Comparison of ENCODE assay signal across 11 cellular contexts in the genomic region with DNA sequence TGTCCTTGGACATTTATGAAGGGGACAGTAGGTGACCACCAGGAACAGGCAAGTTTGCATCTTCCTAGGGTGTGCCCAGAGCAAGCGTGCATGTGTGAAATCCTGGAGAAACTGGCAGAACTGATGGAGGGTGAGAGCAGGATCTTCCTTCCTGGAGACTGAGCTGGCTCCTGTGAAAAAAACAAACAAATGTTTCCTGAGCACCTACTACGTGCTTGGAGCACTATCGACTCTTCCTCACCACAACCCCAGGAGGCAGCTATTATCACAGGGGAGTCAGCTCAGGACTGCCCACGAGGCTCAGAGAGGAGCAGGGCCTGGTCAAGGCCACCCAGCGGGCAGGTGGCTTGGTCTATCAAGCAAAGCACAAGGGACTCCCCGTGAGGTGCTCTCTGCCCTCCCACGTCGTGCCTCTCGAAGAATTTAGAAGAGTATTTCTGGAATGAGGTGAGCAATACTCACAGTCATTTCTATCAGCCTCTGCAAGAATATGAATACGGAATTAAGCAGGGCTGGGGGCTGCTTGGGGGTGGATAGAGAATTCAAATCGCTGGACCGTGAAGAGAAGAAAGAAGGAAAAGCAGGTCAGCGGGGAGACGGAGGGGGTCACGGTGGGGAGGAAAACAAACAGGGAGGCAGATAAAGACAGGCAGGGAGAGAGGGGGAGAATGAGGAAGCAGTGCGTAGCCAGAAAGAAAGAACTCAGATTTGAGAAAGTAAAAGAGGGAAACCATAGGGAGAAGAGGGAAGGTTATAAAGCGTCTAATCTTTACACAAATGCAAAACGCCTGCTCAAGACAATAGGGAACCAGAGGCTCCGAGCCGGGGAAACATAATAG. TPM values are rescaled to one million over a fixed set of nuclear protein-coding genes. Genes with fewer than 3 reads are reported as not detected.
DNase-seq lines count a peak whose midpoint lies in the region; ATAC-seq and TF ChIP-seq lines count a peak whose summit lies in the region.
"Had no signal": no experiment of that assay in that cellular context is flagged by ENCODE, and none has a peak within 500 bp of the region (broad histone marks: within the 10 kb centered on the region; RNA-seq: fewer than 3 reads in every experiment).

No MANE protein-coding gene starts in this region.

- intact Hi-C loops in activated T-helper 1 cell treated with anti-CD3 and anti-CD28 coated beads, Interleukin-12 subunit alpha, Interleukin-12 subunit beta, Interleukin-2, Interleukin-4 antibody, amounts not matched to agents 30 ng/mL and 10 ng/mL and 1 ng/mL, durations not matched to agents 14 hours and 24 hours and 36 hours (cut with micrococcal nuclease): no loop called here
- intact Hi-C loops in natural killer cell (cut with micrococcal nuclease): no loop called here

- H3K79me2 ChIP-seq in GM23248 (ENCODE audit: insufficient read depth): no peaks in the 10 kb centered on the region
- H3K79me2 ChIP-seq in mesendoderm (ENCODE audit: control insufficient read depth, insufficient read depth, low read length): no peaks in the 10 kb centered on the region

- H3K36me3 ChIP-seq in BLaER1 treated with 17β-estradiol and CSF1 and Interleukin-3, amounts not matched to agents 10 nM and 100 nM: no peaks in the 10 kb centered on the region
- no peaks in the 10 kb centered on the region for H3K36me3 ChIP-seq in GM23248 (ENCODE audit: low read depth)
- H3K36me3 ChIP-seq in mesendoderm (ENCODE audit: control insufficient read depth, insufficient read depth, low read length): no peaks in the 10 kb centered on the region

- H3K4me2 ChIP-seq in BLaER1 treated with 17β-estradiol and CSF1 and Interleukin-3, amounts not matched to agents 10 nM and 100 nM: peak overlapping the region; percentile 36 to 91 (median 76)
- H3K4me2 ChIP-seq in GM23248 (ENCODE audit: unreplicated experiment) (no peak overlapping the region), mesendoderm (ENCODE audit: low read length) (no peak overlapping the region)

- no peak overlapping the region for H4K8ac ChIP-seq in mesendoderm (ENCODE audit: low read depth, low read length)

- peaks cover 37 to 60% (median 56%) of the 10 kb centered on the region in 10 experiments for H3K4me1 ChIP-seq in BLaER1 treated with 17β-estradiol and CSF1 and Interleukin-3, amounts not matched to agents 10 nM and 100 nM
- H3K4me1 ChIP-seq in GM23248 (ENCODE audit: insufficient read depth): peaks cover 15% of the 10 kb centered on the region
- H3K4me1 ChIP-seq in mesendoderm (ENCODE audit: control insufficient read depth, low read depth, low read length): peaks cover 15% of the 10 kb centered on the region

- 80 to 82% methylated on average over 20 of the region's 20 CpGs for WGBS in GM23248 (ENCODE audit: low coverage in 1 of 2, low lambda C conversion rate in 2 of 2, missing lambda C conversion rate in 2 of 2), 2 experiments
- no CpG with 5 or more reads among the region's 20 CpGs for WGBS in mesendoderm (ENCODE audit: extremely low coverage, insufficient coverage, low lambda C conversion rate)

- H3K4me3 ChIP-seq in BLaER1 treated with 17β-estradiol and CSF1 and Interleukin-3, amounts not matched to agents 10 nM and 100 nM: peak overlapping the region in 3 of 10 experiments; percentile 12 to 21 (median 15); a peak in 2 of 20 replicates
- no peak overlapping the region for H3K4me3 ChIP-seq in GM23248
- H3K4me3 ChIP-seq in mesendoderm (ENCODE audit: low read length): no peak overlapping the region

- peak overlapping the region; percentile 83 for H3K56ac ChIP-seq in mesendoderm (ENCODE audit: low read length)

- H3K27me3 ChIP-seq in BLaER1 treated with 17β-estradiol and CSF1 and Interleukin-3, amounts not matched to agents 10 nM and 100 nM: no peaks in the 10 kb centered on the region
- no peaks in the 10 kb centered on the region for H3K27me3 ChIP-seq in GM23248 (replicated peaks; ENCODE audit: insufficient read depth)
- no peaks in the 10 kb centered on the region for H3K27me3 ChIP-seq in mesendoderm (ENCODE audit: insufficient read depth, low read length, poor library complexity)

- in situ Hi-C loops in GM23248 (cut with MboI): no loop called here

- no peaks in the 10 kb centered on the region; a peak in 1 of 22 replicates for H4K20me1 ChIP-seq in BLaER1 treated with 17β-estradiol and CSF1 and Interleukin-3, amounts not matched to agents 10 nM and 100 nM
- H4K20me1 ChIP-seq in GM23248 (ENCODE audit: insufficient read depth): no peaks in the 10 kb centered on the region

- no peaks in the 10 kb centered on the region for H3K9me3 Mint-ChIP-seq in activated T-helper 1 cell treated with anti-CD3 and anti-CD28 coated beads, Interleukin-12 subunit alpha, Interleukin-12 subunit beta, Interleukin-2, Interleukin-4 antibody, amounts not matched to agents 30 ng/mL and 10 ng/mL and 1 ng/mL, durations not matched to agents 14 hours and 24 hours and 36 hours
- no peaks in the 10 kb centered on the region for H3K9me3 Mint-ChIP-seq in natural killer cell

- H2BK15ac ChIP-seq in mesendoderm (replicated peaks; ENCODE audit: low read depth): no peak overlapping the region

- no peaks in the 10 kb centered on the region for H3K9me2 ChIP-seq in GM23248 (ENCODE audit: insufficient read depth)

- H3K36me3 Mint-ChIP-seq in activated T-helper 1 cell treated with anti-CD3 and anti-CD28 coated beads, Interleukin-12 subunit alpha, Interleukin-12 subunit beta, Interleukin-2, Interleukin-4 antibody, amounts not matched to agents 30 ng/mL and 10 ng/mL and 1 ng/mL, durations not matched to agents 14 hours and 24 hours and 36 hours (ENCODE audit: low read depth): no peaks in the 10 kb centered on the region
- no peaks in the 10 kb centered on the region for H3K36me3 Mint-ChIP-seq in natural killer cell

- peaks cover 19% of the 10 kb centered on the region for H3K4me1 Mint-ChIP-seq in activated T-helper 1 cell treated with anti-CD3 and anti-CD28 coated beads, Interleukin-12 subunit alpha, Interleukin-12 subunit beta, Interleukin-2, Interleukin-4 antibody, amounts not matched to agents 30 ng/mL and 10 ng/mL and 1 ng/mL, durations not matched to agents 14 hours and 24 hours and 36 hours (ENCODE audit: low read depth)
- peaks cover 0 to 7% of the 10 kb centered on the region in 2 donors for H3K4me1 Mint-ChIP-seq in natural killer cell

- no peak overlapping the region for H4K5ac ChIP-seq in mesendoderm (ENCODE audit: low read length)

- DNase-seq in GM23248 (peak; percentile 32), mesendoderm (peak; percentile 95), NCI-H128 (lab: John Stamatoyannopoulos, UW; ENCODE audit: unreplicated experiment) (no peak), natural killer cell (no peak), NCI-H524 (lab: John Stamatoyannopoulos, UW) (no peak)
- DNase-seq in activated T-helper 1 cell treated with anti-CD3 and anti-CD28 coated beads, Interleukin-12 subunit alpha, Interleukin-12 subunit beta, Interleukin-2, Interleukin-4 antibody, amounts not matched to agents 30 ng/mL and 10 ng/mL and 1 ng/mL, durations not matched to agents 14 hours and 24 hours and 36 hours (ENCODE audit: low spot score): no peak
- DNase-seq: activated CD8-positive, alpha-beta memory T cell treated with anti-CD3 and anti-CD28 coated beads for 24 hours; effector memory CD4-positive, alpha-beta T cell; NCI-H2227 treated with DMSO at 0.1 percent for 48 hours had no signal

- H3K27ac Mint-ChIP-seq in activated T-helper 1 cell treated with anti-CD3 and anti-CD28 coated beads, Interleukin-12 subunit alpha, Interleukin-12 subunit beta, Interleukin-2, Interleukin-4 antibody, amounts not matched to agents 30 ng/mL and 10 ng/mL and 1 ng/mL, durations not matched to agents 14 hours and 24 hours and 36 hours: peak overlapping the region; percentile 16
- no peak overlapping the region for H3K27ac Mint-ChIP-seq in natural killer cell

- no peak overlapping the region for H2BK120ac ChIP-seq in mesendoderm (ENCODE audit: low read depth, low read length)

- H3K18ac ChIP-seq in mesendoderm (ENCODE audit: low read length): peak overlapping the region; percentile 30

- no peak overlapping the region for H3K4ac ChIP-seq in mesendoderm (ENCODE audit: low read depth, low read length)

- H3K27ac ChIP-seq in BLaER1 treated with 17β-estradiol and CSF1 and Interleukin-3, amounts not matched to agents 10 nM and 100 nM: peak overlapping the region in 2 of 11 experiments; percentile 13 to 24; a peak in 2 of 22 replicates
- H3K27ac ChIP-seq in GM23248: no peak overlapping the region
- peak overlapping the region; percentile 78 for H3K27ac ChIP-seq in mesendoderm (ENCODE audit: low read depth, low read length)

- peak overlapping the region in 4 of 11 experiments; percentile 5 to 50 (median 28); a peak in 4 of 22 replicates for H3K9ac ChIP-seq in BLaER1 treated with 17β-estradiol and CSF1 and Interleukin-3, amounts not matched to agents 10 nM and 100 nM
- H3K9ac ChIP-seq in GM23248 (no peak overlapping the region), mesendoderm (ENCODE audit: low read length) (peak overlapping the region; percentile 51)

- H2AK5ac ChIP-seq in mesendoderm (ENCODE audit: low read length): no peak overlapping the region

- H2BK5ac ChIP-seq in mesendoderm (ENCODE audit: low read length): no peak overlapping the region

- H3K4me3 Mint-ChIP-seq in activated T-helper 1 cell treated with anti-CD3 and anti-CD28 coated beads, Interleukin-12 subunit alpha, Interleukin-12 subunit beta, Interleukin-2, Interleukin-4 antibody, amounts not matched to agents 30 ng/mL and 10 ng/mL and 1 ng/mL, durations not matched to agents 14 hours and 24 hours and 36 hours: peak overlapping the region; percentile 37
- no peak overlapping the region for H3K4me3 Mint-ChIP-seq in natural killer cell

- no peaks in the 10 kb centered on the region for H3K79me1 ChIP-seq in mesendoderm (ENCODE audit: low read length)

- no peak overlapping the region for H3K23ac ChIP-seq in mesendoderm (ENCODE audit: low read length)

- no peak overlapping the region for H2AFZ ChIP-seq in GM23248

- TF ChIP-seq CTCF in natural killer cell (IDR thresholded peaks at IDR 0.05): no peak

- no peaks in the 10 kb centered on the region for H3F3A ChIP-seq in GM23248 (ENCODE audit: insufficient read depth)

- ATAC-seq in HG03439 (IDR thresholded peaks at IDR 0.05; ENCODE audit: unreplicated experiment): no peak
- no peak for ATAC-seq in natural killer cell

- H3K27me3 Mint-ChIP-seq in activated T-helper 1 cell treated with anti-CD3 and anti-CD28 coated beads, Interleukin-12 subunit alpha, Interleukin-12 subunit beta, Interleukin-2, Interleukin-4 antibody, amounts not matched to agents 30 ng/mL and 10 ng/mL and 1 ng/mL, durations not matched to agents 14 hours and 24 hours and 36 hours (ENCODE audit: insufficient read depth): peaks cover 7% of the 10 kb centered on the region
- peaks cover 22 to 25% of the 10 kb centered on the region in 2 donors for H3K27me3 Mint-ChIP-seq in natural killer cell (ENCODE audit: low read depth in 2 of 2)

- no peaks in the 10 kb centered on the region for H3K9me3 ChIP-seq in BLaER1 treated with 17β-estradiol and CSF1 and Interleukin-3, amounts not matched to agents 10 nM and 100 nM (replicated peaks in 1 of 11)
- H3K9me3 ChIP-seq in GM23248 (ENCODE audit: low read depth): no peaks in the 10 kb centered on the region

RNA-seq across cellular contexts. Expression of a gene that starts 1.8 kb away (rescaled TPM):
- not detected in 2 replicates for total RNA-seq in GM23248 (2014; rRNA removed; shearing (Covaris generic))
- polyA plus RNA-seq in GM23248 (2016; fragmentation: Nextera tagmentation; extraction: Ambion mirVana): not detected in 2 replicates
- not detected in 2 replicates for total RNA-seq in activated T-helper 1 cell treated with anti-CD3 and anti-CD28 coated beads, Interleukin-12 subunit alpha, Interleukin-12 subunit beta, Interleukin-2, Interleukin-4 antibody, amounts not matched to agents 30 ng/mL and 10 ng/mL and 1 ng/mL, durations not matched to agents 14 hours and 24 hours and 36 hours
- polyA plus RNA-seq in mesendoderm (2013, experiment 1 of 2): 0.48 TPM
- polyA plus RNA-seq in mesendoderm (2013, experiment 2 of 2): 0.48 TPM
- under 1 TPM; 0.29 to 0.93 (median 0.64) TPM for total RNA-seq in natural killer cell

Comparison
In these comparisons a context has a peak if more than half of its experiments do, and no peak if none do; other contexts are left out.
1. H3K4me2 ChIP-seq: peak in BLaER1 treated with 17β-estradiol and CSF1 and Interleukin-3, amounts not matched to agents 10 nM and 100 nM (11 of 11); none in GM23248 (single experiment) and mesendoderm (single experiment).
2. DNase-seq: peak in GM23248 (single experiment) and mesendoderm (single experiment); none in activated T-helper 1 cell treated with anti-CD3 and anti-CD28 coated beads, Interleukin-12 subunit alpha, Interleukin-12 subunit beta, Interleukin-2, Interleukin-4 antibody, amounts not matched to agents 30 ng/mL and 10 ng/mL and 1 ng/mL, durations not matched to agents 14 hours and 24 hours and 36 hours (single experiment), NCI-H128 (single experiment), natural killer cell (single experiment) and NCI-H524 (0 of 2).